In genomic region chr3:49018707-49019006, GRCh38 we compare ENCODE assay signal across 1 cellular context.
TF ChIP-seq lines count a peak whose summit lies in the region.

No MANE protein-coding gene starts in this region.

TF ChIP-seq in HepG2, 621 proteins besides CTCF, POLR2A, EP300 and RAD21:
- TF ChIP-seq ZNF362 (CRISPR knock-in tag; IDR thresholded peaks at IDR 0.05; ENCODE audit: borderline replicate concordance) = no peak; the same call in 1 of the 2 replicates
- no peak for TF ChIP-seq ZNF18 (CRISPR knock-in tag; IDR thresholded peaks at IDR 0.05; ENCODE audit: insufficient replicate concordance)
- peak; percentile 8; the same call in 1 of the 2 replicates for TF ChIP-seq KDM5A (IDR thresholded peaks at IDR 0.05; ENCODE audit: borderline replicate concordance, low read length)
- TF ChIP-seq SOX13 (IDR thresholded peaks at IDR 0.05) = peak; percentile 18; the same call in 1 of the 2 replicates
- TF ChIP-seq SOX13 (CRISPR knock-in tag; conservative IDR thresholded peaks at IDR 0.05 in 1 of 2, IDR thresholded peaks at IDR 0.05 in 1 of 2) = no peak
- TF ChIP-seq CSRNP1 (CRISPR knock-in tag; IDR thresholded peaks at IDR 0.05) = peak; percentile 26; the same call in 1 of the 2 replicates
- 0 out of 4 replicates have a peak, but pooled peaks of 1 of the 2 experiments have one; percentile 15 for TF ChIP-seq HMGXB4 (CRISPR knock-in tag; IDR thresholded peaks at IDR 0.05; ENCODE audit: borderline replicate concordance in 1 of 2, low read depth in 1 of 2)
- TF ChIP-seq CREM (IDR thresholded peaks at IDR 0.05) = 0 out of 2 replicates have a peak, but pooled peaks have one; percentile 14
- TF ChIP-seq CREM (CRISPR knock-in tag; IDR thresholded peaks at IDR 0.05) = no peak
- TF ChIP-seq PHF20 (CRISPR knock-in tag; IDR thresholded peaks at IDR 0.05) = 0 out of 2 replicates have a peak, but pooled peaks have one; percentile 67
- TF ChIP-seq KLF16 (CRISPR knock-in tag; IDR thresholded peaks at IDR 0.05) = 0 out of 4 replicates have a peak, but pooled peaks of 1 of the 2 experiments have one; percentile 27
- TF ChIP-seq ZBTB3 (CRISPR knock-in tag; IDR thresholded peaks at IDR 0.05; ENCODE audit: borderline replicate concordance, low read depth) = peak; percentile 17; the same call in 1 of the 2 replicates
- no peak for TF ChIP-seq ZNF770 (CRISPR knock-in tag; IDR thresholded peaks at IDR 0.05)
- peak; percentile 6; the same call in 1 of the 2 replicates for TF ChIP-seq HNF1B (CRISPR knock-in tag; IDR thresholded peaks at IDR 0.05)
- peak; percentile 16 for TF ChIP-seq KAT8 (CRISPR knock-in tag; IDR thresholded peaks at IDR 0.05)
- TF ChIP-seq ZNF777 (CRISPR knock-in tag; IDR thresholded peaks at IDR 0.05) = no peak
- peak; percentile 47 for TF ChIP-seq PHF8 (CRISPR knock-in tag; IDR thresholded peaks at IDR 0.05)
- peak; percentile 82; the same call in 1 of the 2 replicates for TF ChIP-seq SNAPC4 (CRISPR knock-in tag; IDR thresholded peaks at IDR 0.05)
- no peak; the same call in 1 of the 2 replicates for TF ChIP-seq ZFX (CRISPR knock-in tag; IDR thresholded peaks at IDR 0.05; ENCODE audit: low read depth)
- TF ChIP-seq ZNF558 (CRISPR knock-in tag; IDR thresholded peaks at IDR 0.05; ENCODE audit: borderline replicate concordance) = 0 out of 2 replicates have a peak, but pooled peaks have one; percentile 58
- TF ChIP-seq ZNF670 (CRISPR knock-in tag; IDR thresholded peaks at IDR 0.05; ENCODE audit: borderline replicate concordance) = 0 out of 2 replicates have a peak, but pooled peaks have one; percentile 18
- peak; percentile 44; the same call in 1 of the 2 replicates for TF ChIP-seq GABPB1 (CRISPR knock-in tag; IDR thresholded peaks at IDR 0.05)
- TF ChIP-seq NR2C2 (CRISPR knock-in tag; IDR thresholded peaks at IDR 0.05; ENCODE audit: borderline replicate concordance) = peak; percentile 9; the same call in 1 of the 2 replicates
- 0 out of 2 replicates have a peak, but pooled peaks have one; percentile 6 for TF ChIP-seq HIVEP1 (CRISPR knock-in tag; IDR thresholded peaks at IDR 0.05)
- TF ChIP-seq ZNF430 (CRISPR knock-in tag; IDR thresholded peaks at IDR 0.05) = 0 out of 2 replicates have a peak, but pooled peaks have one; percentile 24
- TF ChIP-seq YEATS4 (CRISPR knock-in tag; IDR thresholded peaks at IDR 0.05; ENCODE audit: borderline replicate concordance) = peak; percentile 27; the same call in 1 of the 2 replicates
